10 cellular contexts compared by ENCODE assay signal in the genomic region with DNA sequence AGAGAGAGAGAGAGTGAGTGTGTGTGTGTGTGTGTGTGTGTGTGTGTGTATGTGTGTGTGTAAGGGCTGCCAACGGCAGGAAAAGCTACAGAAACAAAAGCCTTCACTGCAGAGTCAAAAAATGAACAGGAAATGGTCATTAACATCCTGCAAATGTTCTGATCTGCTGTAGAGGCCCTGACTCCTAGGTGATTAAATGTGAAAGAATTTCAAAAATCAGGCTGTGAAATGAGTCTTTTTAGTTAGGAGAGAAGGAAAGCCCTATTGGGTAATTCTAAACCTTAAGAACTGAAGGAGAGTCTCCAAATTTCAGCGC.
DNase-seq lines count a peak whose midpoint lies in the region; ATAC-seq and TF ChIP-seq lines count a peak whose summit lies in the region.
"Had no signal": no experiment of that assay in that cellular context is flagged by ENCODE, and none has a peak within 500 bp of the region (broad histone marks: within the 10 kb centered on the region; RNA-seq: fewer than 3 reads in every experiment).

No MANE protein-coding gene starts in this region.

- H3K27ac Mint-ChIP-seq in activated naive CD4-positive, alpha-beta T cell treated with anti-CD3 and anti-CD28 coated beads, Interleukin-2, amount 10 ng/mL, durations not matched to agents 7 days and 5 days = peak overlapping the region; percentile 1
- H3K27ac Mint-ChIP-seq in stimulated activated memory B cell treated with anti-CD40 and anti-IgM and Interleukin-4, amounts not matched to agents 10 μg/mL and 1 μg/mL and 100 μg/mL, for 72 hours = peak overlapping the region; percentile 25

- no peak overlapping the region for H3K4me3 Mint-ChIP-seq in activated naive CD4-positive, alpha-beta T cell treated with anti-CD3 and anti-CD28 coated beads, Interleukin-2, amount 10 ng/mL, durations not matched to agents 7 days and 5 days
- H3K4me3 Mint-ChIP-seq in stimulated activated memory B cell treated with anti-CD40 and anti-IgM and Interleukin-4, amounts not matched to agents 10 μg/mL and 1 μg/mL and 100 μg/mL, for 72 hours = no peak overlapping the region

- no peak overlapping the region for H3K4me3 ChIP-seq in RWPE2 (ENCODE audit: severe bottlenecking)
- H3K4me3 ChIP-seq in stomach = no peak overlapping the region
- H3K4me3 ChIP-seq: cardiac muscle cell had no signal

- H3K36me3 ChIP-seq in RWPE2 (ENCODE audit: low read depth) = no peaks in the 10 kb centered on the region
- H3K36me3 ChIP-seq in stomach = no peaks in the 10 kb centered on the region
- H3K36me3 ChIP-seq: cardiac muscle cell had no signal

- CTCF ChIA-PET in activated naive CD4-positive, alpha-beta T cell treated with anti-CD3 and anti-CD28 coated beads, Interleukin-2, amount 10 ng/mL, durations not matched to agents 7 days and 5 days (lab: Charles Lee) = no interaction called here

- H3K36me3 Mint-ChIP-seq in activated naive CD4-positive, alpha-beta T cell treated with anti-CD3 and anti-CD28 coated beads, Interleukin-2, amount 10 ng/mL, durations not matched to agents 7 days and 5 days = no peaks in the 10 kb centered on the region
- H3K36me3 Mint-ChIP-seq in stimulated activated memory B cell treated with anti-CD40 and anti-IgM and Interleukin-4, amounts not matched to agents 10 μg/mL and 1 μg/mL and 100 μg/mL, for 72 hours = no peaks in the 10 kb centered on the region

- no peak for TF ChIP-seq POLR2A in stomach (IDR thresholded peaks at IDR 0.05)

- H3K27me3 Mint-ChIP-seq in activated naive CD4-positive, alpha-beta T cell treated with anti-CD3 and anti-CD28 coated beads, Interleukin-2, amount 10 ng/mL, durations not matched to agents 7 days and 5 days = no peaks in the 10 kb centered on the region
- peaks cover 2% of the 10 kb centered on the region for H3K27me3 Mint-ChIP-seq in stimulated activated memory B cell treated with anti-CD40 and anti-IgM and Interleukin-4, amounts not matched to agents 10 μg/mL and 1 μg/mL and 100 μg/mL, for 72 hours

- intact Hi-C loops in stomach (cut with DNase I; ENCODE audit: low total_unique reads) = no loop called here

- TF ChIP-seq EP300 in stomach (IDR thresholded peaks at IDR 0.05) = no peak

- ATAC-seq in RWPE2 (ENCODE audit: low read depth) = peak; percentile 90
- ATAC-seq in stimulated activated memory B cell treated with anti-CD40 and anti-IgM and Interleukin-4, amounts not matched to agents 10 μg/mL and 1 μg/mL and 100 μg/mL, for 72 hours = peak; percentile 47

- DNase-seq in activated naive CD4-positive, alpha-beta T cell treated with anti-CD3 and anti-CD28 coated beads, Interleukin-2, amount 10 ng/mL, durations not matched to agents 7 days and 5 days = no peak
- no peak for DNase-seq in activated naive CD4-positive, alpha-beta T cell treated with Interleukin-2 at 50 U/mL for 16 hours
- DNase-seq in RWPE2 (ENCODE audit: low spot score) = no peak
- peak; percentile 2 for DNase-seq in fibroblast of peridontal ligament (ENCODE audit: extremely low read depth)
- no peak for DNase-seq in cerebellar nuclear complex (lab: John Stamatoyannopoulos, UW)
- DNase-seq in caudate nucleus (lab: John Stamatoyannopoulos, UW) = no peak
- no peak for DNase-seq in stomach
- DNase-seq: substantia nigra had no signal

- WGBS in stomach, 5 donors = 42 to 58% (median 48%) methylated on average over 2 of the region's 2 CpGs

- TF ChIP-seq CTCF in RWPE2 (IDR thresholded peaks at IDR 0.05; ENCODE audit: poor library complexity, severe bottlenecking) = no peak
- no peak for TF ChIP-seq CTCF in stomach (IDR thresholded peaks at IDR 0.05)

- H3K9me3 Mint-ChIP-seq in activated naive CD4-positive, alpha-beta T cell treated with anti-CD3 and anti-CD28 coated beads, Interleukin-2, amount 10 ng/mL, durations not matched to agents 7 days and 5 days = no peaks in the 10 kb centered on the region
- H3K9me3 Mint-ChIP-seq in stimulated activated memory B cell treated with anti-CD40 and anti-IgM and Interleukin-4, amounts not matched to agents 10 μg/mL and 1 μg/mL and 100 μg/mL, for 72 hours = no peaks in the 10 kb centered on the region

- peaks cover 12% of the 10 kb centered on the region for H3K4me1 Mint-ChIP-seq in activated naive CD4-positive, alpha-beta T cell treated with anti-CD3 and anti-CD28 coated beads, Interleukin-2, amount 10 ng/mL, durations not matched to agents 7 days and 5 days
- peaks cover 23% of the 10 kb centered on the region for H3K4me1 Mint-ChIP-seq in stimulated activated memory B cell treated with anti-CD40 and anti-IgM and Interleukin-4, amounts not matched to agents 10 μg/mL and 1 μg/mL and 100 μg/mL, for 72 hours

- H3K4me1 ChIP-seq in RWPE2 (ENCODE audit: insufficient read depth, poor library complexity, severe bottlenecking) (peaks cover 12% of the 10 kb centered on the region), stomach (no peaks in the 10 kb centered on the region)

- H3K9me3 ChIP-seq in RWPE2 (ENCODE audit: severe bottlenecking) (no peaks in the 10 kb centered on the region), stomach (no peaks in the 10 kb centered on the region)

- H3K27me3 ChIP-seq in RWPE2 (ENCODE audit: insufficient read depth, poor library complexity, severe bottlenecking) (no peaks in the 10 kb centered on the region), stomach (no peaks in the 10 kb centered on the region)
- H3K27me3 ChIP-seq: cardiac muscle cell had no signal

- H3K27ac ChIP-seq in RWPE2 (ENCODE audit: poor library complexity, severe bottlenecking) (peak overlapping the region; percentile 70), caudate nucleus (ENCODE audit: low read depth, low read length) (no peak overlapping the region), stomach (no peak overlapping the region)
- H3K27ac ChIP-seq: cardiac muscle cell had no signal
